19 cellular contexts compared by ENCODE assay signal in the genomic region with DNA sequence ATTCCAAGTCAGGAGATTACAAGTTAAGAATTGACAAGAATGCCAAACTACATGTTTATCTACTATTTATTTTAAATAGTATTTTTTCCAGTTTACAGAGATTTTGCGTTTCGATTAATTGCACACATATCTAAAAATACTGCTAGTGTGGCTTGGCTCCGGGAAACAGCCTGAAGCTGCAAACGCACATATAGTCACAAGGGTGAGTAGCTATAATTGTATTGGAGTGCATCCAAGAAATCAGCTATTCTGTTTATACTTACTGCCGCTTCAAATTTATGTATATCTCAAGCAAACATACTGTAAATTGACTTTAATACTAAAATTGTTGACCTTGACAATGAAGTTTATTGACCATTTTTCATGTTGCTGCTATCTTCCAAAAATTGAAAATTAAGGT.
A peak's percentile ranks its signal among the peaks of the same experiment; 100 is the strongest.
DNase-seq lines count a peak whose midpoint lies in the region; ATAC-seq and TF ChIP-seq lines count a peak whose summit lies in the region.
"Had no signal": no experiment of that assay in that cellular context is flagged by ENCODE, and none has a peak within 500 bp of the region (broad histone marks: within the 10 kb centered on the region; RNA-seq: fewer than 3 reads in every experiment).

No MANE protein-coding gene starts in this region.

- H3K36me3 Mint-ChIP-seq in activated CD8-positive, alpha-beta memory T cell treated with anti-CD3 and anti-CD28 coated beads, Interleukin-2, amount 10 ng/mL, durations not matched to agents 7 days and 5 days: no peaks in the 10 kb centered on the region
- H3K36me3 Mint-ChIP-seq: IgD-negative memory B cell, memory B cell had no signal

- H3K4me3 Mint-ChIP-seq in activated CD8-positive, alpha-beta memory T cell treated with anti-CD3 and anti-CD28 coated beads, Interleukin-2, amount 10 ng/mL, durations not matched to agents 7 days and 5 days: no peak overlapping the region
- H3K4me3 Mint-ChIP-seq: HFFc6; IgD-negative memory B cell; memory B cell; nephron progenitor cell; stimulated activated naive CD8-positive, alpha-beta T cell treated with anti-CD3 and anti-CD28 coated beads, Interleukin-15, Interleukin-2, amounts not matched to agents 100 ng/mL and 50 ng/mL, for 24 hours had no signal

- TF ChIP-seq CTCF in choroid plexus epithelial cell (conservative IDR thresholded peaks at IDR 0.05; ENCODE audit: low read depth, low read length): no peak

- DNase-seq in COR-L47 (lab: John Stamatoyannopoulos, UW): peak; percentile 93
- peak; percentile 84 for DNase-seq in NCI-H1105 (lab: John Stamatoyannopoulos, UW)
- DNase-seq in NCI-H82 (lab: John Stamatoyannopoulos, UW): peak; percentile 74
- peak; percentile 75 for DNase-seq in choroid plexus epithelial cell (ENCODE audit: low read depth)
- no peak for DNase-seq in activated CD4-positive, alpha-beta T cell treated with anti-CD3 and anti-CD28 coated beads for 48 hours
- DNase-seq in activated CD8-positive, alpha-beta memory T cell treated with anti-CD3 and anti-CD28 coated beads, Interleukin-2, amount 50 U/mL, for 48 hours: no peak
- DNase-seq in SIG-M5 (lab: John Stamatoyannopoulos, UW): no peak
- DNase-seq in activated CD8-positive, alpha-beta memory T cell treated with anti-CD3 and anti-CD28 coated beads, Interleukin-2, amount 10 ng/mL, durations not matched to agents 7 days and 5 days: no peak
- DNase-seq: activated CD4-positive, alpha-beta T cell treated with anti-CD3 and anti-CD28 coated beads, Interleukin-2, amount 50 U/mL, for 48 hours; activated T-cell treated with anti-CD3 and anti-CD28 coated beads, Interleukin-2, amount 50 U/mL, for 48 hours; adrenal gland; heart left ventricle; HFFc6; nephron progenitor cell; stimulated activated CD4-positive, alpha-beta T cell treated with anti-CD3 and anti-CD28 coated beads, Interleukin-15, amount 100 ng/mL, for 24 hours had no signal

- H3K9me3 Mint-ChIP-seq in activated CD8-positive, alpha-beta memory T cell treated with anti-CD3 and anti-CD28 coated beads, Interleukin-2, amount 10 ng/mL, durations not matched to agents 7 days and 5 days (ENCODE audit: low read depth): no peaks in the 10 kb centered on the region
- H3K9me3 Mint-ChIP-seq: HFFc6; memory B cell; nephron progenitor cell; stimulated activated naive CD8-positive, alpha-beta T cell treated with anti-CD3 and anti-CD28 coated beads, Interleukin-15, Interleukin-2, amounts not matched to agents 100 ng/mL and 50 ng/mL, for 24 hours had no signal

- H3K4me1 Mint-ChIP-seq in activated CD8-positive, alpha-beta memory T cell treated with anti-CD3 and anti-CD28 coated beads, Interleukin-2, amount 10 ng/mL, durations not matched to agents 7 days and 5 days: no peaks in the 10 kb centered on the region
- H3K4me1 Mint-ChIP-seq: IgD-negative memory B cell, memory B cell, nephron progenitor cell had no signal

- ATAC-seq in activated CD8-positive, alpha-beta memory T cell treated with anti-CD3 and anti-CD28 coated beads, Interleukin-2, amount 10 ng/mL, durations not matched to agents 7 days and 5 days: no peak
- ATAC-seq: heart left ventricle had no signal

- H3K27ac Mint-ChIP-seq in activated CD8-positive, alpha-beta memory T cell treated with anti-CD3 and anti-CD28 coated beads, Interleukin-2, amount 10 ng/mL, durations not matched to agents 7 days and 5 days: no peak overlapping the region
- H3K27ac Mint-ChIP-seq: HFFc6; IgD-negative memory B cell; memory B cell; nephron progenitor cell; stimulated activated naive CD8-positive, alpha-beta T cell treated with anti-CD3 and anti-CD28 coated beads, Interleukin-15, Interleukin-2, amounts not matched to agents 100 ng/mL and 50 ng/mL, for 24 hours had no signal

- no peak overlapping the region for H3K4me3 ChIP-seq in choroid plexus epithelial cell (ENCODE audit: low read depth, low read length)
- H3K4me3 ChIP-seq: adrenal gland, coronary artery, heart left ventricle had no signal

- CTCF ChIA-PET in activated CD8-positive, alpha-beta memory T cell treated with anti-CD3 and anti-CD28 coated beads, Interleukin-2, amount 10 ng/mL, durations not matched to agents 7 days and 5 days (lab: Charles Lee): no interaction called here

- H3K27me3 Mint-ChIP-seq in activated CD8-positive, alpha-beta memory T cell treated with anti-CD3 and anti-CD28 coated beads, Interleukin-2, amount 10 ng/mL, durations not matched to agents 7 days and 5 days: no peaks in the 10 kb centered on the region
- H3K27me3 Mint-ChIP-seq: IgD-negative memory B cell; memory B cell; stimulated activated naive CD8-positive, alpha-beta T cell treated with anti-CD3 and anti-CD28 coated beads, Interleukin-15, Interleukin-2, amounts not matched to agents 100 ng/mL and 50 ng/mL, for 24 hours had no signal

Comparison
In these comparisons a context has a peak if more than half of its experiments do, and no peak if none do; other contexts are left out.
1. DNase-seq: peak in COR-L47 (single experiment), NCI-H1105 (single experiment), NCI-H82 (single experiment) and choroid plexus epithelial cell (single experiment); none in activated CD4-positive, alpha-beta T cell treated with anti-CD3 and anti-CD28 coated beads for 48 hours (single experiment), activated CD8-positive, alpha-beta memory T cell treated with anti-CD3 and anti-CD28 coated beads, Interleukin-2, amount 50 U/mL, for 48 hours (single experiment), SIG-M5 (single experiment) and activated CD8-positive, alpha-beta memory T cell treated with anti-CD3 and anti-CD28 coated beads, Interleukin-2, amount 10 ng/mL, durations not matched to agents 7 days and 5 days (single experiment).